In genomic region chr1:96967311-96967710, GRCh38 we compare ENCODE assay signal across 10 cellular contexts.
A peak's percentile ranks its signal among the peaks of the same experiment; 100 is the strongest.
DNase-seq lines count a peak whose midpoint lies in the region; ATAC-seq and TF ChIP-seq lines count a peak whose summit lies in the region.
"Had no signal": no experiment of that assay in that cellular context is flagged by ENCODE, and none has a peak within 500 bp of the region (broad histone marks: within the 10 kb centered on the region; RNA-seq: fewer than 3 reads in every experiment).

No MANE protein-coding gene starts in this region.

- H4K8ac ChIP-seq in mesenchymal stem cell (ENCODE audit: low read length): no peak overlapping the region

- in situ Hi-C loops in mammary epithelial cell (cut with MboI; ENCODE audit: low sequenced_read_pairs in 2 of 2): no loop called here

- H3K9ac ChIP-seq in mammary epithelial cell (ENCODE audit: insufficient read depth, low read length) (no peak overlapping the region), mesenchymal stem cell (ENCODE audit: low read length) (no peak overlapping the region)
- H3K9ac ChIP-seq: GM23248 had no signal

- intact Hi-C loops in A673 (cut with micrococcal nuclease; ENCODE audit: unreplicated experiment): loop anchor here (5.0 kb wide), 3 partner anchors 170 to 1085 kb away; no protein-coding TSS in a partner anchor
- intact Hi-C loops in mammary epithelial cell (cut with micrococcal nuclease): loop anchor here (2.0 to 10.0 kb wide), 6 partner anchors 177 to 1501 kb away; no protein-coding TSS in a partner anchor
- intact Hi-C loops in body of pancreas (cut with DNase I): loop anchor here (10.0 kb wide), 1 partner anchor 1087 kb away; no protein-coding TSS in a partner anchor

- POLR2A ChIA-PET in A673 (lab: Charles Lee; ENCODE audit: low non-redundant PET): no interaction called here

- no peak overlapping the region for H3K14ac ChIP-seq in mesenchymal stem cell (ENCODE audit: low read length in 2 of 2)

- no peaks in the 10 kb centered on the region for H3K79me1 ChIP-seq in mesenchymal stem cell (replicated peaks; ENCODE audit: low read length, poor library complexity, severe bottlenecking)

- H4K20me1 ChIP-seq in mammary epithelial cell (ENCODE audit: insufficient read depth, low read length): no peaks in the 10 kb centered on the region

- no peak overlapping the region for H3K18ac ChIP-seq in mesenchymal stem cell (ENCODE audit: low read depth in 1 of 2, low read length in 2 of 2)

- CTCF ChIA-PET in A673 (lab: Charles Lee) (interaction anchor here (0.7 kb wide), 1 partner anchor 83 kb away, joined by 4 read pairs; no protein-coding TSS in a partner anchor), mammary epithelial cell (lab: Charles Lee; ENCODE audit: low non-redundant PET) (no interaction called here)

- H3K79me2 ChIP-seq in mammary epithelial cell (ENCODE audit: insufficient read depth, low read length): no peaks in the 10 kb centered on the region

- H3K36me3 ChIP-seq in A673 (ENCODE audit: insufficient read depth, low read length, poor library complexity, severe bottlenecking): no peaks in the 10 kb centered on the region
- H3K36me3 ChIP-seq in mammary epithelial cell (ENCODE audit: insufficient read depth, low read length): no peaks in the 10 kb centered on the region
- no peaks in the 10 kb centered on the region for H3K36me3 ChIP-seq in mesenchymal stem cell (ENCODE audit: control insufficient read depth in 1 of 2, insufficient read depth in 2 of 2, low read depth in 1 of 2, low read length in 2 of 2)
- no peaks in the 10 kb centered on the region for H3K36me3 ChIP-seq in body of pancreas (replicated peaks in 1 of 2; ENCODE audit: insufficient read depth in 1 of 2, low read depth in 2 of 2)
- no peaks in the 10 kb centered on the region for H3K36me3 ChIP-seq in Peyer's patch
- H3K36me3 ChIP-seq in MG63: no peaks in the 10 kb centered on the region
- H3K36me3 ChIP-seq: HAP-1 had no signal

- H3K9me3 Mint-ChIP-seq in HFFc6: no peaks in the 10 kb centered on the region
- H3K9me3 Mint-ChIP-seq: CD4-positive, alpha-beta T cell had no signal

- no peak for DNase-seq in A673 (ENCODE audit: low spot score)
- no peak for DNase-seq in HFFc6
- DNase-seq in mammary epithelial cell: no peak
- DNase-seq in mesenchymal stem cell: no peak
- no peak for DNase-seq in body of pancreas
- no peak for DNase-seq in Peyer's patch
- DNase-seq in MG63: no peak

- H3K27me3 Mint-ChIP-seq in HFFc6 (ENCODE audit: insufficient read depth): peaks cover 1% of the 10 kb centered on the region; the same call in 1 of the 2 replicates

- H2AFZ ChIP-seq in mammary epithelial cell (ENCODE audit: low read depth, low read length): peak overlapping the region; percentile 60
- no peak overlapping the region for H2AFZ ChIP-seq in mesenchymal stem cell (ENCODE audit: low read depth, low read length)
- H2AFZ ChIP-seq: GM23248 had no signal

- H4K91ac ChIP-seq in mesenchymal stem cell (ENCODE audit: low read length): no peak overlapping the region

- ATAC-seq in body of pancreas: no peak

- no peak overlapping the region for H3K4me2 ChIP-seq in mammary epithelial cell (ENCODE audit: insufficient read depth, low read depth, low read length)
- H3K4me2 ChIP-seq in mesenchymal stem cell (ENCODE audit: low read length, poor library complexity, severe bottlenecking): peak overlapping the region; percentile 61

- dilution Hi-C loops in mammary epithelial cell (cut with HindIII; ENCODE audit: low sequenced_read_pairs): no loop called here

- H3K4me1 ChIP-seq in A673 (ENCODE audit: insufficient read depth, low read length, poor library complexity, severe bottlenecking): peaks cover 20% of the 10 kb centered on the region
- no peaks in the 10 kb centered on the region for H3K4me1 ChIP-seq in mammary epithelial cell (ENCODE audit: insufficient read depth, low read length)
- peaks cover 4% of the 10 kb centered on the region for H3K4me1 ChIP-seq in mesenchymal stem cell (ENCODE audit: control insufficient read depth, insufficient read depth, low read depth, low read length)
- H3K4me1 ChIP-seq in body of pancreas: no peaks in the 10 kb centered on the region
- no peaks in the 10 kb centered on the region for H3K4me1 ChIP-seq in Peyer's patch

- BruUV-seq in A673 (replicated peaks; lab: Mats Ljungman, UMichigan): no TSS peak
- no TSS peak for BruUV-seq in mammary epithelial cell (replicated peaks; lab: Mats Ljungman, UMichigan)

- no peak overlapping the region for H3K4ac ChIP-seq in mesenchymal stem cell (ENCODE audit: low read depth in 1 of 2, low read length in 2 of 2)

- H2BK12ac ChIP-seq in mesenchymal stem cell (ENCODE audit: low read length in 2 of 2): peak overlapping the region in 1 of 2 experiments; percentile 42

- H2BK15ac ChIP-seq in mesenchymal stem cell (ENCODE audit: low read depth, poor library complexity, severe bottlenecking): no peak overlapping the region

- no peak overlapping the region for H3K27ac Mint-ChIP-seq in HFFc6
- H3K27ac Mint-ChIP-seq: CD4-positive, alpha-beta T cell had no signal

- TF ChIP-seq POLR2A in body of pancreas (IDR thresholded peaks at IDR 0.05) (no peak), Peyer's patch (IDR thresholded peaks at IDR 0.05) (no peak)

- H2AK5ac ChIP-seq in mesenchymal stem cell (ENCODE audit: low read length, severe bottlenecking): no peak overlapping the region

- no peak overlapping the region for H2BK120ac ChIP-seq in mesenchymal stem cell (ENCODE audit: low read depth, low read length)

- H3K4me1 Mint-ChIP-seq in HFFc6 (ENCODE audit: low read depth): peaks cover 20% of the 10 kb centered on the region

- no peak for TF ChIP-seq CTCF in A673 (conservative IDR thresholded peaks at IDR 0.05; ENCODE audit: low read depth, low read length)
- no peak for TF ChIP-seq CTCF in HFFc6 (IDR thresholded peaks at IDR 0.05)
- no peak for TF ChIP-seq CTCF in mammary epithelial cell (conservative IDR thresholded peaks at IDR 0.05 in 1 of 2, IDR thresholded peaks at IDR 0.05 in 1 of 2; ENCODE audit: extremely low read depth in 1 of 2, insufficient read depth in 1 of 2, low read depth in 1 of 2, low read length in 2 of 2)
- no peak for TF ChIP-seq CTCF in body of pancreas (IDR thresholded peaks at IDR 0.05)
- no peak for TF ChIP-seq CTCF in Peyer's patch (IDR thresholded peaks at IDR 0.05)

- H3K23ac ChIP-seq in mesenchymal stem cell (ENCODE audit: low read length in 2 of 2): no peak overlapping the region

- H3K4me3 ChIP-seq in A673 (ENCODE audit: low read depth, low read length, poor library complexity, severe bottlenecking) (no peak overlapping the region), mammary epithelial cell (replicated peaks in 1 of 3; ENCODE audit: insufficient read depth in 1 of 3, low read depth in 2 of 3, low read length in 3 of 3) (no peak overlapping the region), mesenchymal stem cell (ENCODE audit: insufficient read depth in 1 of 2, low read depth in 1 of 2, low read length in 2 of 2) (no peak overlapping the region), body of pancreas (no peak overlapping the region), Peyer's patch (no peak overlapping the region), MG63 (no peak overlapping the region)
- H3K4me3 ChIP-seq: GM23248 had no signal

- 91% methylated on average over 7 of the region's 8 CpGs for WGBS in mammary epithelial cell (ENCODE audit: low coverage, missing lambda C conversion rate)
- WGBS in mesenchymal stem cell: 93% methylated on average over 6 of the region's 8 CpGs
- 42 to 43% methylated on average over 8 of the region's 8 CpGs for WGBS in body of pancreas, 2 donors

- H3K9me3 ChIP-seq in A673 (ENCODE audit: low read depth, low read length, poor library complexity, severe bottlenecking): no peaks in the 10 kb centered on the region
- no peaks in the 10 kb centered on the region for H3K9me3 ChIP-seq in mammary epithelial cell (replicated peaks; ENCODE audit: insufficient read depth, low read length)
- no peaks in the 10 kb centered on the region for H3K9me3 ChIP-seq in mesenchymal stem cell (ENCODE audit: control insufficient read depth, low read length)
- H3K9me3 ChIP-seq in body of pancreas: no peaks in the 10 kb centered on the region
- no peaks in the 10 kb centered on the region for H3K9me3 ChIP-seq in Peyer's patch
- H3K9me3 ChIP-seq in MG63: no peaks in the 10 kb centered on the region
- H3K9me3 ChIP-seq: HAP-1 had no signal

- H3K27ac ChIP-seq in A673 (ENCODE audit: low read depth, low read length, poor library complexity, severe bottlenecking) (peak overlapping the region; percentile 58), mammary epithelial cell (ENCODE audit: insufficient read depth, low read depth, low read length) (no peak overlapping the region), mesenchymal stem cell (ENCODE audit: low read length, poor library complexity, severe bottlenecking) (peak overlapping the region; percentile 51), body of pancreas (no peak overlapping the region), Peyer's patch (no peak overlapping the region)
- H3K27ac ChIP-seq: GM23248 had no signal

- no peak overlapping the region for H2BK5ac ChIP-seq in mesenchymal stem cell (ENCODE audit: low read depth, low read length, poor library complexity, severe bottlenecking)

- 0 out of 2 replicates have a peak overlapping the region, but pooled peaks have one; percentile 2 for H3K4me3 Mint-ChIP-seq in HFFc6
- H3K4me3 Mint-ChIP-seq: CD4-positive, alpha-beta T cell had no signal

- no peaks in the 10 kb centered on the region for H3K36me3 Mint-ChIP-seq in HFFc6 (ENCODE audit: low read depth)

- H3K27me3 ChIP-seq in A673 (replicated peaks; ENCODE audit: insufficient read depth, low read depth, low read length, poor library complexity) (no peaks in the 10 kb centered on the region), mammary epithelial cell (ENCODE audit: insufficient read depth, low read length) (peaks cover 3% of the 10 kb centered on the region), mesenchymal stem cell (ENCODE audit: control insufficient read depth in 1 of 2, insufficient read depth in 1 of 2, low read length in 2 of 2) (no peaks in the 10 kb centered on the region), body of pancreas (no peaks in the 10 kb centered on the region), Peyer's patch (no peaks in the 10 kb centered on the region), MG63 (no peaks in the 10 kb centered on the region)

Comparison
In these comparisons a context has a peak if more than half of its experiments do, and no peak if none do; other contexts are left out.
1. H3K27ac ChIP-seq: peak in A673 (single experiment) and mesenchymal stem cell (single experiment); none in mammary epithelial cell (single experiment), body of pancreas (0 of 4) and Peyer's patch (0 of 4).